ENCODE assay signal across 18 cellular contexts in genomic region chr3:22981861-22982260, GRCh38.
"Had no signal": no experiment of that assay in that cellular context is flagged by ENCODE, and none has a peak within 500 bp of the region (broad histone marks: within the 10 kb centered on the region; RNA-seq: fewer than 3 reads in every experiment).

No MANE protein-coding gene starts in this region.

- H3K27me3 ChIP-seq: SJSA1 had no signal

- DNase-seq: Kasumi-1, MM.1S, NCI-H1092 treated with DMSO at 0.1 percent for 48 hours, NCI-H1436, NCI-H187, NCI-H2081, NCI-H2227 treated with DMSO at 0.1 percent for 48 hours, NCI-H446 treated with DMSO at 0.1 percent for 48 hours, NCI-H526, NCI-H774, Right ventricle myocardium superior, RPMI8226, SIG-M5 had no signal

- H3K9me3 ChIP-seq: SJSA1 had no signal

- H3K27ac ChIP-seq: HL-60, KMS-11, SJSA1, SK-N-MC had no signal

- H3K36me3 ChIP-seq: SJSA1 had no signal

- H3K4me3 ChIP-seq: K562, SJSA1, SK-N-MC had no signal
